Comparison of ENCODE assay signal across 8 cellular contexts in genomic region chr6:26235240-26235730, GRCh38.
DNase-seq lines count a peak whose midpoint lies in the region; ATAC-seq and TF ChIP-seq lines count a peak whose summit lies in the region.

No MANE protein-coding gene starts in this region.

- DNase-seq in ELR (ENCODE audit: low read depth): peak; percentile 47
- DNase-seq in NT2/D1 (ENCODE audit: low read depth, low spot score): no peak
- no peak for DNase-seq in stimulated activated CD4-positive, alpha-beta T cell treated with anti-CD3 and anti-CD28 coated beads, Interleukin-4, amount 100 ng/mL, for 24 hours
- no peak for DNase-seq in stimulated activated CD4-positive, alpha-beta T cell treated with anti-CD3 and anti-CD28 coated beads, Interleukin-2, amount 100 ng/mL, for 48 hours

- H3K9ac ChIP-seq in NT2/D1 (ENCODE audit: insufficient read length, low read depth): peak overlapping the region; percentile 64
- H3K9ac ChIP-seq in duodenal mucosa (ENCODE audit: low read depth in 1 of 2, low read length in 2 of 2): peak overlapping the region; percentile 91 to 97

- ATAC-seq in GM21723 (IDR thresholded peaks at IDR 0.05; ENCODE audit: unreplicated experiment) (no peak), HG03045 (IDR thresholded peaks at IDR 0.05; ENCODE audit: unreplicated experiment) (no peak)

- H3K9me3 ChIP-seq in NT2/D1 (ENCODE audit: insufficient read depth, low read length): no peaks in the 10 kb centered on the region
- no peaks in the 10 kb centered on the region for H3K9me3 ChIP-seq in duodenal mucosa (ENCODE audit: control insufficient read depth in 1 of 2, low read length in 2 of 2)
- no peaks in the 10 kb centered on the region for H3K9me3 ChIP-seq in neutrophil

- no peaks in the 10 kb centered on the region for H3K4me1 ChIP-seq in NT2/D1 (ENCODE audit: insufficient read depth, insufficient read length)
- peaks cover 0 to 6% of the 10 kb centered on the region in 2 donors for H3K4me1 ChIP-seq in duodenal mucosa (ENCODE audit: control insufficient read depth in 1 of 2, insufficient read depth in 2 of 2, low read length in 2 of 2)
- H3K4me1 ChIP-seq in neutrophil (ENCODE audit: control insufficient read depth in 1 of 2, insufficient read depth in 1 of 2, low read depth in 1 of 2, low read length in 1 of 2): peaks cover 52 to 56% of the 10 kb centered on the region in 2 experiments

- H3K36me3 ChIP-seq in NT2/D1 (ENCODE audit: insufficient read depth, insufficient read length, low read length) (no peaks in the 10 kb centered on the region), duodenal mucosa (ENCODE audit: control insufficient read depth in 1 of 2, insufficient read depth in 2 of 2, low read length in 2 of 2) (no peaks in the 10 kb centered on the region), neutrophil (no peaks in the 10 kb centered on the region)

- peak overlapping the region; percentile 61 for H3K4me3 ChIP-seq in NT2/D1 (ENCODE audit: insufficient read length, low read depth)
- peak overlapping the region; percentile 82 to 86 for H3K4me3 ChIP-seq in duodenal mucosa (ENCODE audit: low read depth in 1 of 2, low read length in 2 of 2)
- peak overlapping the region; percentile 62 to 70 for H3K4me3 ChIP-seq in neutrophil (ENCODE audit: low read depth in 1 of 2, low read length in 1 of 2)

- H3K27me3 ChIP-seq in NT2/D1 (ENCODE audit: insufficient read depth, insufficient read length) (no peaks in the 10 kb centered on the region), duodenal mucosa (ENCODE audit: control insufficient read depth in 1 of 2, insufficient read depth in 2 of 2, low read length in 2 of 2) (peaks cover 0 to 3% of the 10 kb centered on the region in 2 donors), neutrophil (no peaks in the 10 kb centered on the region)

- H3K27ac ChIP-seq in duodenal mucosa (ENCODE audit: low read depth, low read length): peak overlapping the region; percentile 86
- peak overlapping the region; percentile 82 for H3K27ac ChIP-seq in neutrophil

- no peak for TF ChIP-seq CTCF in neutrophil (IDR thresholded peaks at IDR 0.05)
